In the genomic region with DNA sequence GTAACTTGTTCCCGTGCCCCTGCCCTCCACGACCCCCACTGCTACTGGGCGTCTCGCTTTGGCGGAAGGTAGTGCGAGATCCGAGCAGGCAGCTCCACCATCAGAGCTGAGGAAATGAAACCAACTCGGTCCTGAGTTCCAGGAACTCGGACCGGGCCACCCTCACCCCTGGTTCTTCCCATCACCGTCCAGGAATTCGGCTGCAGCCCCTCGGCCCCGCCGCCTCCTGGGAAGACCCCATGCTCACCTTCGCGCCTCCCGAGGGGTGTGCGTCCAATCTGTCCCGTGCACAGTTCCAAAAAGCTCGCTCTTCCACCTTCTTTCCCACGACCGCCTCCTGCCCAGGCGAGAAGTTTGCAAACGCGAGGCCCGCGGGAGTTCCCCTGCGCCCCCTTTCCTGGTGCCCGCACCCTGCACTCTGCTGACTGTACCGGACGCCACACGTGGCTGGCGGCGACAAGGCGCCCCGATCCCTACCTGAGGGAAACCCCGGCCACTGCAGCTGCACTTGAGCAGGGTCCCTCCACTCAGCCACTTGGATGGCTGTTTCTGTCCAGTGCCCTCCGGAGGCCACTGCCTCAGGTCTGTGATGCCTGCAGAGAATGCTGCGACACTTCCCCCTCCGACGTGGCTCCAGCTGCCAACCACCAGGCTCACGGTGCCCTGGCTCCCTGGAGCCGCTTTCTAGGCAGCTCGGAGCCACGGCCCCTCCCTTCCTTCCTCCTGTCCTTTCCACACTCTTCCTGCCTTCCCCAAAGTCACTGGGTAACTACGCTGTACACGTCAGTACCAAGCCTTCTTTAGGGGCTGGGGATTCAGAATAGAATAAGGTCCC, we compare ENCODE assay signal across 8 cellular contexts. TPM values are rescaled to one million over a fixed set of nuclear protein-coding genes. Genes with fewer than 3 reads are reported as not detected.
DNase-seq lines count a peak whose midpoint lies in the region; ATAC-seq and TF ChIP-seq lines count a peak whose summit lies in the region.

A gene (minus strand): TSS at position 657 of the 835 bp plus-strand sequence. CDS start 5,105 bp downstream, outside the sequence.

- CTCF ChIA-PET in MCF 10A (lab: Yijun Ruan, JAX), result interaction anchor here (0.6 to 3.7 kb wide), 12 partner anchors 9 to 430 kb away, joined by 3 to 40 read pairs (median 4); no protein-coding TSS in a partner anchor

- H3K4me3 Mint-ChIP-seq in MCF 10A (ENCODE audit: unreplicated experiment), result peak within 1 kb of the TSS; percentile 100

- peak within 1 kb of the TSS; percentile 98 for H3K27ac Mint-ChIP-seq in MCF 10A (ENCODE audit: low read depth, unreplicated experiment)

- TSS peak; percentile 36 for BruUV-seq in MCF 10A (replicated peaks; lab: Mats Ljungman, UMichigan)

- peaks cover 34% of the 10 kb centered on the region for H3K4me1 Mint-ChIP-seq in MCF 10A (ENCODE audit: insufficient read depth, unreplicated experiment)

- DNase-seq in DMS153 (lab: John Stamatoyannopoulos, UW) (peak; percentile 5), UCSD-AML1 (lab: John Stamatoyannopoulos, UW; ENCODE audit: unreplicated experiment) (peak; percentile 84), MCF 10A (ENCODE audit: unreplicated experiment) (peak; percentile 75), kidney tubule cell (ENCODE audit: low spot score) (peak; percentile 78), COLO829 (ENCODE audit: low spot score) (no peak)
- peak; percentile 31 for DNase-seq in Jurkat, Clone E6-1 (ENCODE audit: low read depth, low spot score)
- DNase-seq in stimulated activated CD4-positive, alpha-beta T cell treated with anti-CD3 and anti-CD28 coated beads, Interleukin-2, amount 100 ng/mL, for 48 hours, result peak; percentile 41 to 47

- intact Hi-C loops in MCF 10A (cut with micrococcal nuclease), result loop anchor here (2.0 kb wide), 1 partner anchor 112 kb away; no protein-coding TSS in a partner anchor

- no peak for TF ChIP-seq CTCF in MCF 10A (IDR thresholded peaks at IDR 0.05; ENCODE audit: unreplicated experiment)

- no peaks in the 10 kb centered on the region for H3K9me3 Mint-ChIP-seq in MCF 10A (ENCODE audit: unreplicated experiment)

- peak within 1 kb of the TSS; percentile 85 for H3K4me3 ChIP-seq in Jurkat, Clone E6-1 (ENCODE audit: low read length)

- peaks cover 4% of the 10 kb centered on the region for H3K36me3 Mint-ChIP-seq in MCF 10A (ENCODE audit: insufficient read depth, unreplicated experiment)

- POLR2A ChIA-PET in MCF 10A (lab: Yijun Ruan, JAX), result interaction anchor here (0.6 to 3.6 kb wide), 20 partner anchors 8 to 554 kb away, joined by 3 to 33 read pairs (median 4); a partner anchor contains a TSS

- no peaks in the 10 kb centered on the region for H3K27me3 Mint-ChIP-seq in MCF 10A (ENCODE audit: insufficient read depth, unreplicated experiment)

- peak; percentile 53 for ATAC-seq in GM21381 (IDR thresholded peaks at IDR 0.05; ENCODE audit: unreplicated experiment)

RNA-seq across cellular contexts. Expression of the gene that starts here (rescaled TPM):
- polyA plus RNA-seq in Jurkat, Clone E6-1 (2012; ENCODE audit: insufficient read depth, insufficient read length), result 21.2 TPM
- 12.1 and 14.2 TPM in 2 replicates for total RNA-seq in MCF 10A (2022)
